Comparison of ENCODE assay signal across 2 cellular contexts in the genomic region with DNA sequence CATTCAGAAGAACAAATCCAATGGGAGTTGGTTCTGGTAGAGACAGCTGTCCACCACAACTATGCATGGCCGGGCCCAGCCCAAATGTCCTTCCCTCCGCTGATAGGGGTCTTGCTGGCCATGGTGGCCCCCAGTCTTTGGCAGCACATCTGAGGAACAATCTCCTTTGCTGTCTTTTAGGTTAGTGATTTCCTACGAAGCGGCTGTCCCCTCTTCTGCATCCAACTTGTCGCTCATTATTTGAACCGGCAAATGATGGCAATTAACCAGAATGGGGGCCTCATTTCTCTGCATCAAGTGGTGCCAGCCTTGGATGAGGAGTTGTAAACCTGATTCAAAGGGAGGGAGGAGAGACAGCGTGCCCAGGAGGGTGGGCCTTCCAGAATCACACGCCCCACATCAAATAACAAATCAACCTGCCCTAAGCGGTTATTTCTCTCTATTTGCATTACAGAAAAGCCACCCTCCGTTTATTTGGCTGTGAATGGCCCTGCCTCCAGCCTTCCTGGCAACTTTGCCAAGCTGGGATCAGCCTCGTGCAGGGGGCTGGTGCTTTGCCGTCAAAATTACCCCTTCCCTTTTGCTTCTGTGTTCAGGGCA.
TF ChIP-seq lines count a peak whose summit lies in the region.

No MANE protein-coding gene starts in this region.

TF ChIP-seq in SK-N-SH treated with all-trans-retinoic acid at 6 μM for 48 hours, 23 proteins besides CTCF, POLR2A, EP300 and RAD21 (continued from another document):
- TF ChIP-seq, protein P1, sequence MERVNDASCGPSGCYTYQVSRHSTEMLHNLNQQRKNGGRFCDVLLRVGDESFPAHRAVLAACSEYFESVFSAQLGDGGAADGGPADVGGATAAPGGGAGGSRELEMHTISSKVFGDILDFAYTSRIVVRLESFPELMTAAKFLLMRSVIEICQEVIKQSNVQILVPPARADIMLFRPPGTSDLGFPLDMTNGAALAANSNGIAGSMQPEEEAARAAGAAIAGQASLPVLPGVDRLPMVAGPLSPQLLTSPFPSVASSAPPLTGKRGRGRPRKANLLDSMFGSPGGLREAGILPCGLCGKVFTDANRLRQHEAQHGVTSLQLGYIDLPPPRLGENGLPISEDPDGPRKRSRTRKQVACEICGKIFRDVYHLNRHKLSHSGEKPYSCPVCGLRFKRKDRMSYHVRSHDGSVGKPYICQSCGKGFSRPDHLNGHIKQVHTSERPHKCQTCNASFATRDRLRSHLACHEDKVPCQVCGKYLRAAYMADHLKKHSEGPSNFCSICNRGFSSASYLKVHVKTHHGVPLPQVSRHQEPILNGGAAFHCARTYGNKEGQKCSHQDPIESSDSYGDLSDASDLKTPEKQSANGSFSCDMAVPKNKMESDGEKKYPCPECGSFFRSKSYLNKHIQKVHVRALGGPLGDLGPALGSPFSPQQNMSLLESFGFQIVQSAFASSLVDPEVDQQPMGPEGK (CRISPR knock-in tag; IDR thresholded peaks at IDR 0.05; ENCODE audit: borderline replicate concordance), result no peak
- no peak for TF ChIP-seq PPARA (CRISPR knock-in tag; IDR thresholded peaks at IDR 0.05; ENCODE audit: borderline replicate concordance)
- TF ChIP-seq BACH2 (CRISPR knock-in tag; IDR thresholded peaks at IDR 0.05; ENCODE audit: borderline replicate concordance), result no peak

TF ChIP-seq in SK-N-SH, 30 proteins besides CTCF, POLR2A, EP300 and RAD21 (continued from another document):
- TF ChIP-seq, protein P2, sequence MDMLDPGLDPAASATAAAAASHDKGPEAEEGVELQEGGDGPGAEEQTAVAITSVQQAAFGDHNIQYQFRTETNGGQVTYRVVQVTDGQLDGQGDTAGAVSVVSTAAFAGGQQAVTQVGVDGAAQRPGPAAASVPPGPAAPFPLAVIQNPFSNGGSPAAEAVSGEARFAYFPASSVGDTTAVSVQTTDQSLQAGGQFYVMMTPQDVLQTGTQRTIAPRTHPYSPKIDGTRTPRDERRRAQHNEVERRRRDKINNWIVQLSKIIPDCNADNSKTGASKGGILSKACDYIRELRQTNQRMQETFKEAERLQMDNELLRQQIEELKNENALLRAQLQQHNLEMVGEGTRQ (IDR thresholded peaks at IDR 0.05; ENCODE audit: borderline replicate concordance, low read depth, low read length), result no peak
- TF ChIP-seq FOXM1 (IDR thresholded peaks at IDR 0.05; ENCODE audit: low read depth) (no peak), RFX5 (IDR thresholded peaks at IDR 0.05; ENCODE audit: low read length) (no peak), JUND (IDR thresholded peaks at IDR 0.05) (no peak), ELF1 (IDR thresholded peaks at IDR 0.05) (no peak)
- TF ChIP-seq, protein P3, sequence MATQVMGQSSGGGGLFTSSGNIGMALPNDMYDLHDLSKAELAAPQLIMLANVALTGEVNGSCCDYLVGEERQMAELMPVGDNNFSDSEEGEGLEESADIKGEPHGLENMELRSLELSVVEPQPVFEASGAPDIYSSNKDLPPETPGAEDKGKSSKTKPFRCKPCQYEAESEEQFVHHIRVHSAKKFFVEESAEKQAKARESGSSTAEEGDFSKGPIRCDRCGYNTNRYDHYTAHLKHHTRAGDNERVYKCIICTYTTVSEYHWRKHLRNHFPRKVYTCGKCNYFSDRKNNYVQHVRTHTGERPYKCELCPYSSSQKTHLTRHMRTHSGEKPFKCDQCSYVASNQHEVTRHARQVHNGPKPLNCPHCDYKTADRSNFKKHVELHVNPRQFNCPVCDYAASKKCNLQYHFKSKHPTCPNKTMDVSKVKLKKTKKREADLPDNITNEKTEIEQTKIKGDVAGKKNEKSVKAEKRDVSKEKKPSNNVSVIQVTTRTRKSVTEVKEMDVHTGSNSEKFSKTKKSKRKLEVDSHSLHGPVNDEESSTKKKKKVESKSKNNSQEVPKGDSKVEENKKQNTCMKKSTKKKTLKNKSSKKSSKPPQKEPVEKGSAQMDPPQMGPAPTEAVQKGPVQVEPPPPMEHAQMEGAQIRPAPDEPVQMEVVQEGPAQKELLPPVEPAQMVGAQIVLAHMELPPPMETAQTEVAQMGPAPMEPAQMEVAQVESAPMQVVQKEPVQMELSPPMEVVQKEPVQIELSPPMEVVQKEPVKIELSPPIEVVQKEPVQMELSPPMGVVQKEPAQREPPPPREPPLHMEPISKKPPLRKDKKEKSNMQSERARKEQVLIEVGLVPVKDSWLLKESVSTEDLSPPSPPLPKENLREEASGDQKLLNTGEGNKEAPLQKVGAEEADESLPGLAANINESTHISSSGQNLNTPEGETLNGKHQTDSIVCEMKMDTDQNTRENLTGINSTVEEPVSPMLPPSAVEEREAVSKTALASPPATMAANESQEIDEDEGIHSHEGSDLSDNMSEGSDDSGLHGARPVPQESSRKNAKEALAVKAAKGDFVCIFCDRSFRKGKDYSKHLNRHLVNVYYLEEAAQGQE (IDR thresholded peaks at IDR 0.05; ENCODE audit: low read depth, low read length), result no peak
- TF ChIP-seq, protein P4, sequence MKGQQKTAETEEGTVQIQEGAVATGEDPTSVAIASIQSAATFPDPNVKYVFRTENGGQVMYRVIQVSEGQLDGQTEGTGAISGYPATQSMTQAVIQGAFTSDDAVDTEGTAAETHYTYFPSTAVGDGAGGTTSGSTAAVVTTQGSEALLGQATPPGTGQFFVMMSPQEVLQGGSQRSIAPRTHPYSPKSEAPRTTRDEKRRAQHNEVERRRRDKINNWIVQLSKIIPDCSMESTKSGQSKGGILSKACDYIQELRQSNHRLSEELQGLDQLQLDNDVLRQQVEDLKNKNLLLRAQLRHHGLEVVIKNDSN (IDR thresholded peaks at IDR 0.05; ENCODE audit: borderline replicate concordance, low read depth), result no peak
- TF ChIP-seq, protein P5, sequence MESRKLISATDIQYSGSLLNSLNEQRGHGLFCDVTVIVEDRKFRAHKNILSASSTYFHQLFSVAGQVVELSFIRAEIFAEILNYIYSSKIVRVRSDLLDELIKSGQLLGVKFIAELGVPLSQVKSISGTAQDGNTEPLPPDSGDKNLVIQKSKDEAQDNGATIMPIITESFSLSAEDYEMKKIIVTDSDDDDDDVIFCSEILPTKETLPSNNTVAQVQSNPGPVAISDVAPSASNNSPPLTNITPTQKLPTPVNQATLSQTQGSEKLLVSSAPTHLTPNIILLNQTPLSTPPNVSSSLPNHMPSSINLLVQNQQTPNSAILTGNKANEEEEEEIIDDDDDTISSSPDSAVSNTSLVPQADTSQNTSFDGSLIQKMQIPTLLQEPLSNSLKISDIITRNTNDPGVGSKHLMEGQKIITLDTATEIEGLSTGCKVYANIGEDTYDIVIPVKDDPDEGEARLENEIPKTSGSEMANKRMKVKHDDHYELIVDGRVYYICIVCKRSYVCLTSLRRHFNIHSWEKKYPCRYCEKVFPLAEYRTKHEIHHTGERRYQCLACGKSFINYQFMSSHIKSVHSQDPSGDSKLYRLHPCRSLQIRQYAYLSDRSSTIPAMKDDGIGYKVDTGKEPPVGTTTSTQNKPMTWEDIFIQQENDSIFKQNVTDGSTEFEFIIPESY (IDR thresholded peaks at IDR 0.05; ENCODE audit: borderline replicate concordance, low read depth), result no peak
